8 cellular contexts compared by ENCODE assay signal in the genomic region with DNA sequence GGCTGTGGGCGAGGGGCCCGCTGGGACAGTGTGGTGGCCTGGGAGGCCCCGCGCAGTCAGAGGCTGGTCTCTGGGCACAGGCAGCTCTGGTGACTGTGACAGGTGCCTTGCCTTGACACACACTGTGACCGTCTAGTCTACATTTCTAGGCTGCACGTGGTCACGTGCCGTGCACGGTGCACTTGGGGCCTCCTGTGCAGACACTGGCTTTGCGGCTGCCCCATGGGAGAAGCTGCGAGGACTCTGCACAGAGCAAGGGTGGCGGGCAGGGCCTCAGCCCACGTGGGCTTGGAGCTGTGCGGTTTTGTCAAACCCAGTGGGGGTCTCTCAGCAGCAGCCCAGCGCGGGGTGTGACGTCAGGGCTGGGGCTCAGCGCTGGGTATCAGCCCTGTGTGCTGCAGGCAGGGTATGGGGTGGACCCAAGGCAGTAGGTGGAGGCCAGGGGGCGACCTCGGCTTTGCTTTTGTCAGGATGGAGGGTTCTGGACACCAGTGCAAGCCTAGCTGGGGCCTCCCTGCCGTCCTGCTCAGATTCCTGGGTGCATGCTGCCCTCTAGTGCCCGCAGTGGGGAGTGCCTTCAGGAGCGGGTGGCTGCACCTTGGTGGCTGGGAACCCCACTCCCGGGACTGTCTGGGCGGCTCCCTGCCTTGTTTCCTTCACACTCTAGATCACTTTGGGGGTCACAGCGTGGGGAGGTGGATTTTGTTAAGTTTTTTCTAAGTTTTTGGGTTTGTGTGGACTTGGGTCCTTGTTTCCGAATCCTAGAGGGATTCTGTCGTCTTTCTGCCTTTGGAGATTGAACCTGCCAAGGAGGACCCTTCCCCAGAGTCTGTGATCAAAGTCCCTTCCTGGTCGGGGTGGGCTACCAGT.
DNase-seq lines count a peak whose midpoint lies in the region; ATAC-seq and TF ChIP-seq lines count a peak whose summit lies in the region.

No MANE protein-coding gene starts in this region.

- H3K36me3 ChIP-seq in lung (ENCODE audit: control insufficient read depth in 2 of 2, insufficient read depth in 2 of 2, low read length in 2 of 2) = peaks cover 0 to 17% of the 10 kb centered on the region in 2 donors

- no peaks in the 10 kb centered on the region for H3K4me1 Mint-ChIP-seq in activated CD4-positive, alpha-beta memory T cell treated with anti-CD3 and anti-CD28 coated beads, Interleukin-2, amount 10 ng/mL, durations not matched to agents 7 days and 5 days

- H3K4me1 ChIP-seq in lung (ENCODE audit: control insufficient read depth in 2 of 2, insufficient read depth in 2 of 2, low read length in 2 of 2) = peaks cover 2 to 5% of the 10 kb centered on the region in 2 donors

- POLR2A ChIA-PET in activated CD4-positive, alpha-beta memory T cell treated with anti-CD3 and anti-CD28 coated beads, Interleukin-2, amount 10 ng/mL, durations not matched to agents 7 days and 5 days (lab: Charles Lee) = interaction anchor here (1.0 to 1.4 kb wide), 3 partner anchors 29 to 160 kb away, joined by 3 to 4 read pairs (median 4); no protein-coding TSS in a partner anchor

- H3K27ac ChIP-seq in lung (ENCODE audit: low read depth in 1 of 2, low read length in 1 of 2) = no peak overlapping the region

- CTCF ChIA-PET in activated CD4-positive, alpha-beta memory T cell treated with anti-CD3 and anti-CD28 coated beads, Interleukin-2, amount 10 ng/mL, durations not matched to agents 7 days and 5 days (lab: Charles Lee) = interaction anchor here (0.6 to 2.8 kb wide), 17 partner anchors 15 to 226 kb away, joined by 3 to 45 read pairs (median 5); partner anchors contain the start of genes KDM4B and PLIN3

- peak; percentile 87 for TF ChIP-seq CTCF in lung (IDR thresholded peaks at IDR 0.05; ENCODE audit: control extremely low read depth, extremely low read depth)

- no peak overlapping the region for H3K4me3 ChIP-seq in lung

- H3K27me3 ChIP-seq in lung (ENCODE audit: control insufficient read depth, insufficient read depth) = no peaks in the 10 kb centered on the region

- ATAC-seq in HG02642 (IDR thresholded peaks at IDR 0.05; ENCODE audit: poor library complexity, unreplicated experiment) = peak; percentile 66
- peak; percentile 88 for ATAC-seq in lung (ENCODE audit: insufficient read depth, low FRiP score)
- ATAC-seq in GM21526 (IDR thresholded peaks at IDR 0.05; ENCODE audit: low FRiP score, unreplicated experiment) = no peak

- no peak overlapping the region for H3K4me3 Mint-ChIP-seq in activated CD4-positive, alpha-beta memory T cell treated with anti-CD3 and anti-CD28 coated beads, Interleukin-2, amount 10 ng/mL, durations not matched to agents 7 days and 5 days

- no peaks in the 10 kb centered on the region for H3K9me3 ChIP-seq in lung (ENCODE audit: control insufficient read depth in 2 of 2, insufficient read depth in 1 of 2, low read length in 1 of 2)

- H3K9me3 Mint-ChIP-seq in activated CD4-positive, alpha-beta memory T cell treated with anti-CD3 and anti-CD28 coated beads, Interleukin-2, amount 10 ng/mL, durations not matched to agents 7 days and 5 days = no peaks in the 10 kb centered on the region

- no peaks in the 10 kb centered on the region for H3K27me3 Mint-ChIP-seq in activated CD4-positive, alpha-beta memory T cell treated with anti-CD3 and anti-CD28 coated beads, Interleukin-2, amount 10 ng/mL, durations not matched to agents 7 days and 5 days

- peak; percentile 22 for DNase-seq in DMS114 treated with DMSO at 0.1 percent for 48 hours (lab: John Stamatoyannopoulos, UW; ENCODE audit: unreplicated experiment)
- DNase-seq in NCI-H774 (lab: John Stamatoyannopoulos, UW) = peak; percentile 20
- peak; percentile 83 for DNase-seq in activated CD4-positive, alpha-beta memory T cell treated with anti-CD3 and anti-CD28 coated beads, Interleukin-2, amount 10 ng/mL, durations not matched to agents 7 days and 5 days
- DNase-seq in ecto neural progenitor cell (ENCODE audit: low spot score) = peak; percentile 94
- peak; percentile 83 for DNase-seq in lung (ENCODE audit: low spot score)
- DNase-seq in stimulated activated CD8-positive, alpha-beta memory T cell treated with anti-CD3 and anti-CD28 coated beads, Interleukin-12 subunit alpha, Interleukin-12 subunit beta, amount 100 ng/mL, for 24 hours (ENCODE audit: extremely low read depth) = peak; percentile 53

- H3K27ac Mint-ChIP-seq in activated CD4-positive, alpha-beta memory T cell treated with anti-CD3 and anti-CD28 coated beads, Interleukin-2, amount 10 ng/mL, durations not matched to agents 7 days and 5 days = no peak overlapping the region

- H3K36me3 Mint-ChIP-seq in activated CD4-positive, alpha-beta memory T cell treated with anti-CD3 and anti-CD28 coated beads, Interleukin-2, amount 10 ng/mL, durations not matched to agents 7 days and 5 days (ENCODE audit: low read depth) = no peaks in the 10 kb centered on the region

- WGBS in lung, 2 donors = 57 to 60% methylated on average over 29 of the region's 29 CpGs

Comparison
In these comparisons a context has a peak if more than half of its experiments do, and no peak if none do; other contexts are left out.
1. DNase-seq: peak in every context shown above with its lines; median percentile 94 in ecto neural progenitor cell; 83 in activated CD4-positive, alpha-beta memory T cell treated with anti-CD3 and anti-CD28 coated beads, Interleukin-2, amount 10 ng/mL, durations not matched to agents 7 days and 5 days; 83 in lung; 53 in stimulated activated CD8-positive, alpha-beta memory T cell treated with anti-CD3 and anti-CD28 coated beads, Interleukin-12 subunit alpha, Interleukin-12 subunit beta, amount 100 ng/mL, for 24 hours; 22 in DMS114 treated with DMSO at 0.1 percent for 48 hours; 20 in NCI-H774.